Comparison of ENCODE assay signal across 19 cellular contexts in genomic region chr10:22945934-22946673, GRCh38. TPM values are rescaled to one million over a fixed set of nuclear protein-coding genes. Genes with fewer than 3 reads are reported as not detected.
DNase-seq lines count a peak whose midpoint lies in the region; ATAC-seq, FAIRE-seq and TF ChIP-seq lines count a peak whose summit lies in the region.
"Had no signal": no experiment of that assay in that cellular context is flagged by ENCODE, and none has a peak within 500 bp of the region (broad histone marks: within the 10 kb centered on the region; RNA-seq: fewer than 3 reads in every experiment).

No MANE protein-coding gene starts in this region.

- no peak for TF ChIP-seq CTCF in HepG2 (CRISPR knock-in tag; IDR thresholded peaks at IDR 0.05)

- H3K27ac Mint-ChIP-seq in activated CD4-positive, alpha-beta T cell treated with anti-CD3 and anti-CD28 coated beads for 36 hours, result no peak overlapping the region
- H3K27ac Mint-ChIP-seq in stimulated activated effector memory CD8-positive, alpha-beta T cell treated with anti-CD3 and anti-CD28 coated beads, Interleukin-12 subunit alpha, Interleukin-12 subunit beta, amount 100 ng/mL, for 72 hours, result no peak overlapping the region
- H3K27ac Mint-ChIP-seq: activated T-helper 1 cell treated with anti-CD3 and anti-CD28 coated beads, Interleukin-12 subunit alpha, Interleukin-12 subunit beta, Interleukin-2, Interleukin-4 antibody, amounts not matched to agents 30 ng/mL and 10 ng/mL and 1 ng/mL, durations not matched to agents 14 hours and 24 hours and 36 hours; CD4-positive, CD25-positive, alpha-beta regulatory T cell; nephron progenitor cell had no signal

- H3K4me2 ChIP-seq in HepG2 (ENCODE audit: low read depth, low read length), result no peak overlapping the region

- TF ChIP-seq EP300 in HepG2 (IDR thresholded peaks at IDR 0.05; ENCODE audit: low read depth in 2 of 2, low read length in 2 of 2) (no peak), HepG2 (CRISPR knock-in tag; IDR thresholded peaks at IDR 0.05; ENCODE audit: borderline replicate concordance) (no peak)

- no peaks in the 10 kb centered on the region for H3K4me1 ChIP-seq in HepG2 (ENCODE audit: insufficient read depth, low read length)
- H3K4me1 ChIP-seq: SJSA1 had no signal

- H3K4me3 ChIP-seq in HepG2 (replicated peaks in 1 of 3; ENCODE audit: insufficient read depth in 1 of 3, low read depth in 2 of 3, low read length in 3 of 3), result no peak overlapping the region
- H3K4me3 ChIP-seq: K562, SJSA1 had no signal

- H3K27me3 ChIP-seq in HepG2 (ENCODE audit: control insufficient read depth in 1 of 2, insufficient read depth in 2 of 2, low read length in 2 of 2), result no peaks in the 10 kb centered on the region
- H3K27me3 ChIP-seq: SJSA1 had no signal

- DNase-seq in activated CD4-positive, alpha-beta T cell treated with anti-CD3 and anti-CD28 coated beads for 36 hours, result no peak
- no peak for DNase-seq in activated CD4-positive, alpha-beta T cell treated with anti-CD3 and anti-CD28 coated beads for 1 hour
- DNase-seq in stimulated activated effector memory CD8-positive, alpha-beta T cell treated with anti-CD3 and anti-CD28 coated beads, Interleukin-12 subunit alpha, Interleukin-12 subunit beta, amount 100 ng/mL, for 72 hours (ENCODE audit: low spot score in 2 of 2), result no peak
- DNase-seq in NCI-H446 (lab: John Stamatoyannopoulos, UW) (no peak), H54 (ENCODE audit: insufficient read length, low spot score) (no peak), HepG2 (ENCODE audit: low spot score) (no peak)
- DNase-seq: CD4-positive, CD25-positive, alpha-beta regulatory T cell; EL; NCI-H1105 treated with DMSO at 0.1 percent for 48 hours; nephron progenitor cell; trophoblast cell had no signal

- 75% methylated on average over 2 of the region's 2 CpGs for WGBS in HepG2 (ENCODE audit: low lambda C conversion rate)

- H4K20me1 ChIP-seq in HepG2 (ENCODE audit: insufficient read depth, low read length), result no peaks in the 10 kb centered on the region

- H3K27me3 Mint-ChIP-seq in activated CD4-positive, alpha-beta T cell treated with anti-CD3 and anti-CD28 coated beads for 36 hours, result peaks cover 2% of the 10 kb centered on the region

- CTCF ChIA-PET in activated CD4-positive, alpha-beta T cell treated with anti-CD3 and anti-CD28 coated beads for 36 hours (lab: Charles Lee), result interaction anchor here (0.7 to 0.9 kb wide), 2 partner anchors 11 to 1046 kb away, joined by 3 read pairs; no protein-coding TSS in a partner anchor
- CTCF ChIA-PET in HepG2 (lab: Yijun Ruan, JAX; ENCODE audit: low intra/inter-chr PET ratio, low total read pairs), result no interaction called here

- POLR2A ChIA-PET in activated CD4-positive, alpha-beta T cell treated with anti-CD3 and anti-CD28 coated beads for 36 hours (lab: Charles Lee), result no interaction called here
- POLR2A ChIA-PET in HepG2 (lab: Yijun Ruan, JAX), result no interaction called here

- peaks cover 11% of the 10 kb centered on the region for H3K4me1 Mint-ChIP-seq in activated CD4-positive, alpha-beta T cell treated with anti-CD3 and anti-CD28 coated beads for 36 hours
- peaks cover 12% of the 10 kb centered on the region for H3K4me1 Mint-ChIP-seq in stimulated activated effector memory CD8-positive, alpha-beta T cell treated with anti-CD3 and anti-CD28 coated beads, Interleukin-12 subunit alpha, Interleukin-12 subunit beta, amount 100 ng/mL, for 72 hours
- H3K4me1 Mint-ChIP-seq: CD4-positive, CD25-positive, alpha-beta regulatory T cell; nephron progenitor cell had no signal

- H3K79me2 ChIP-seq in HepG2 (ENCODE audit: insufficient read depth, low read length), result no peaks in the 10 kb centered on the region

- no peak overlapping the region for H3K4me3 Mint-ChIP-seq in activated CD4-positive, alpha-beta T cell treated with anti-CD3 and anti-CD28 coated beads for 36 hours
- no peak overlapping the region for H3K4me3 Mint-ChIP-seq in stimulated activated effector memory CD8-positive, alpha-beta T cell treated with anti-CD3 and anti-CD28 coated beads, Interleukin-12 subunit alpha, Interleukin-12 subunit beta, amount 100 ng/mL, for 72 hours
- H3K4me3 Mint-ChIP-seq: activated T-helper 1 cell treated with anti-CD3 and anti-CD28 coated beads, Interleukin-12 subunit alpha, Interleukin-12 subunit beta, Interleukin-2, Interleukin-4 antibody, amounts not matched to agents 30 ng/mL and 10 ng/mL and 1 ng/mL, durations not matched to agents 14 hours and 24 hours and 36 hours; CD4-positive, CD25-positive, alpha-beta regulatory T cell; nephron progenitor cell had no signal

- TF ChIP-seq POLR2A in H54 (IDR thresholded peaks at IDR 0.05; ENCODE audit: low read depth, low read length), result no peak
- no peak for TF ChIP-seq POLR2A in HepG2 (IDR thresholded peaks at IDR 0.05; ENCODE audit: insufficient read depth in 1 of 2, low read depth in 2 of 2, low read length in 2 of 2)

- ATAC-seq in activated CD4-positive, alpha-beta T cell treated with anti-CD3 and anti-CD28 coated beads for 36 hours, result peak; percentile 33
- peak; percentile 76 for ATAC-seq in GM21423 (IDR thresholded peaks at IDR 0.05; ENCODE audit: unreplicated experiment)
- peak; percentile 78 for ATAC-seq in HG02981 (IDR thresholded peaks at IDR 0.05; ENCODE audit: unreplicated experiment)
- ATAC-seq in stimulated activated effector memory CD8-positive, alpha-beta T cell treated with anti-CD3 and anti-CD28 coated beads, Interleukin-12 subunit alpha, Interleukin-12 subunit beta, amount 100 ng/mL, for 72 hours, result peak; percentile 49
- ATAC-seq in HepG2, result no peak
- ATAC-seq: K562 had no signal

- no peak overlapping the region for H3K9ac ChIP-seq in HepG2 (ENCODE audit: insufficient read depth, low read depth, low read length)

- no peak for FAIRE-seq in H54 (lab: Jason Lieb, UNC)
- FAIRE-seq in HepG2 (lab: Jason Lieb, UNC), result no peak
- FAIRE-seq: K562 had no signal

- BruUV-seq in HepG2 (replicated peaks; lab: Mats Ljungman, UMichigan), result no TSS peak

- no peak for TF ChIP-seq RAD21 in HepG2 (CRISPR knock-in tag; IDR thresholded peaks at IDR 0.05)

- H3K36me3 Mint-ChIP-seq in activated CD4-positive, alpha-beta T cell treated with anti-CD3 and anti-CD28 coated beads for 36 hours (ENCODE audit: low read depth), result no peaks in the 10 kb centered on the region
- no peaks in the 10 kb centered on the region for H3K36me3 Mint-ChIP-seq in stimulated activated effector memory CD8-positive, alpha-beta T cell treated with anti-CD3 and anti-CD28 coated beads, Interleukin-12 subunit alpha, Interleukin-12 subunit beta, amount 100 ng/mL, for 72 hours
- H3K36me3 Mint-ChIP-seq: CD4-positive, CD25-positive, alpha-beta regulatory T cell had no signal

- H3K9me3 ChIP-seq in HepG2 (ENCODE audit: low read length), result peaks cover 13% of the 10 kb centered on the region; the same call in 1 of the 2 replicates
- H3K9me3 ChIP-seq: SJSA1 had no signal

- H3K9me3 Mint-ChIP-seq in activated CD4-positive, alpha-beta T cell treated with anti-CD3 and anti-CD28 coated beads for 36 hours (ENCODE audit: low read depth), result peaks cover 17% of the 10 kb centered on the region
- H3K9me3 Mint-ChIP-seq in stimulated activated effector memory CD8-positive, alpha-beta T cell treated with anti-CD3 and anti-CD28 coated beads, Interleukin-12 subunit alpha, Interleukin-12 subunit beta, amount 100 ng/mL, for 72 hours, result peaks cover 15% of the 10 kb centered on the region

- intact Hi-C loops in activated CD4-positive, alpha-beta T cell treated with anti-CD3 and anti-CD28 coated beads for 36 hours (cut with DNase I, micrococcal nuclease), result no loop called here
- intact Hi-C loops in HepG2 (cut with micrococcal nuclease; ENCODE audit: unreplicated experiment), result no loop called here

- H3K27ac ChIP-seq in HepG2 (ENCODE audit: extremely low read length, insufficient read depth, low read length), result no peak overlapping the region
- H3K27ac ChIP-seq: 22Rv1, SJSA1 had no signal

- H2AFZ ChIP-seq in HepG2 (ENCODE audit: low read length), result no peak overlapping the region

- in situ Hi-C loops in HepG2 (cut with HindIII; ENCODE audit: extremely low pct_ligation_motif_present, low pct_unique_long_range_greater_than_20kb), result no loop called here

- no peaks in the 10 kb centered on the region for H3K36me3 ChIP-seq in HepG2 (replicated peaks in 1 of 2; ENCODE audit: control insufficient read depth in 1 of 2, insufficient read depth in 2 of 2, low read length in 2 of 2)
- H3K36me3 ChIP-seq: SJSA1 had no signal

TF ChIP-seq in HepG2, 621 proteins besides CTCF, POLR2A, EP300 and RAD21 (continues in another document):
- TF ChIP-seq TBL1XR1 (IDR thresholded peaks at IDR 0.05; ENCODE audit: borderline replicate concordance, low read length, partially characterized antibody) (no peak), YY1 (IDR thresholded peaks at IDR 0.05; ENCODE audit: insufficient read depth, insufficient replicate concordance, low read depth, low read length) (no peak), ZNF432 (CRISPR knock-in tag; IDR thresholded peaks at IDR 0.05; ENCODE audit: borderline replicate concordance) (no peak), YEATS2 (CRISPR knock-in tag; IDR thresholded peaks at IDR 0.05; ENCODE audit: borderline replicate concordance) (no peak), GATAD2A (CRISPR knock-in tag; IDR thresholded peaks at IDR 0.05) (no peak), MXI1 (IDR thresholded peaks at IDR 0.05; ENCODE audit: borderline replicate concordance, low read depth, low read length) (no peak)

RNA-seq across cellular contexts. Expression of gene ARMC3, which starts 18.3 kb away (rescaled TPM):
- total RNA-seq in activated CD4-positive, alpha-beta T cell treated with anti-CD3 and anti-CD28 coated beads for 36 hours, result not detected
- total RNA-seq in HepG2 (2016; rRNA removed; fragmentation: Illumina TruSeq; extraction: Trizol), result not detected in 2 replicates
- total RNA-seq in HepG2 (2016; cell fraction: cytosol; rRNA removed; fragmentation: Illumina TruSeq; extraction: Trizol; ENCODE audit: low read depth), result not detected in 2 replicates
- total RNA-seq in HepG2 (2016; cell fraction: insoluble cytoplasmic fraction; rRNA removed; fragmentation: Illumina TruSeq; extraction: Trizol), result not detected in 2 replicates
- total RNA-seq in HepG2 (2016; cell fraction: membrane; rRNA removed; fragmentation: Illumina TruSeq; extraction: Trizol), result not detected in 2 replicates
- not detected in 2 replicates for total RNA-seq in HepG2 (2016; cell fraction: nucleus; rRNA removed; fragmentation: Illumina TruSeq; extraction: Trizol)
- not detected in 2 replicates for polyA plus RNA-seq in HepG2 (2011; rRNA removed)
- not detected in 2 replicates for polyA plus RNA-seq in HepG2 (2011; cell fraction: cytosol; rRNA removed)
- polyA plus RNA-seq in HepG2 (2011; cell fraction: nucleus; rRNA removed), result not detected in 2 replicates
- polyA plus RNA-seq in HepG2 (2012), result not detected in 2 replicates
- polyA plus RNA-seq in HepG2 (2016; cell fraction: cytosol; fragmentation: Illumina TruSeq; extraction: Trizol; ENCODE audit: low read depth), result not detected in 2 replicates
- polyA plus RNA-seq in HepG2 (2016; cell fraction: insoluble cytoplasmic fraction; fragmentation: Illumina TruSeq; extraction: Trizol; ENCODE audit: low read depth), result not detected in 2 replicates
- not detected in 2 replicates for polyA plus RNA-seq in HepG2 (2016; cell fraction: membrane; fragmentation: Illumina TruSeq; extraction: Trizol; ENCODE audit: low read depth)
- not detected in 2 replicates for polyA plus RNA-seq in HepG2 (2016; cell fraction: nucleus; fragmentation: Illumina TruSeq; extraction: Trizol; ENCODE audit: insufficient read depth, low read depth)
- polyA minus RNA-seq in HepG2 (2011; rRNA and poly(A)+ RNA removed; ENCODE audit: low replicate concordance), result not detected in 2 replicates
- not detected in 2 replicates for polyA minus RNA-seq in HepG2 (2011; cell fraction: cytosol; rRNA and poly(A)+ RNA removed)
- not detected in 2 replicates for polyA minus RNA-seq in HepG2 (2011; cell fraction: nucleus; rRNA and poly(A)+ RNA removed)
- total RNA-seq: activated T-helper 1 cell treated with anti-CD3 and anti-CD28 coated beads, Interleukin-12 subunit alpha, Interleukin-12 subunit beta, Interleukin-2, Interleukin-4 antibody, amounts not matched to agents 30 ng/mL and 10 ng/mL and 1 ng/mL, durations not matched to agents 14 hours and 24 hours and 36 hours; H4; OCI-LY7; SJSA1 had no signal
- polyA plus RNA-seq: CD4-positive, CD25-positive, alpha-beta regulatory T cell had no signal
